Comparison of ENCODE assay signal across 9 cellular contexts in the genomic region with DNA sequence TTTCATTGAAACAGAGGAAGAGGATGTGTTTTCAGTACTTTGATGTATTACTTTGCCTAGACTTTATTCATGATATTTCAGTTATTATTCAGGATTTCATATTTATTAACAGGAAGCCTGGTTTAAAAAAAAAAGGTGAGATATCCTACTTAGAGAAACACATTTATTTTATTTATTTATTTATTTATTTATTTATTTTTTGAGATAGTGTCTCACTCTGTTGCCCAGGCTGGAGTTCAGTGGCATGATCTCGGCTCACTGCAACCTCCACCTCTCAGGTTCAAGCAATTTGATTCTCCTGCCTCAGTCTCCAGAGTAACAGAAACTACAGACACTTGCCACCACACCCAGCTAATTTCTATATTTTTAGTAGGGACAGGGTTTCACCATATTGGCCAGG. TPM values are rescaled to one million over a fixed set of nuclear protein-coding genes. Genes with fewer than 3 reads are reported as not detected.
"Had no signal": no experiment of that assay in that cellular context is flagged by ENCODE, and none has a peak within 500 bp of the region (broad histone marks: within the 10 kb centered on the region; RNA-seq: fewer than 3 reads in every experiment).

No MANE protein-coding gene starts in this region.

- H2AFZ ChIP-seq: GM23338 had no signal

- H3K27ac ChIP-seq: HL-60 had no signal

- H3K9me3 Mint-ChIP-seq: GM23338, H9, HFFc6, IgD-negative memory B cell had no signal

- H3K4me2 ChIP-seq: GM23338 had no signal

- H3K4me3 ChIP-seq: GM23338 had no signal

- H3K27me3 Mint-ChIP-seq: IgD-negative memory B cell had no signal

- DNase-seq: H9, HCEC 1CT, HFFc6 had no signal

- H3K4me3 Mint-ChIP-seq: GM23338, H9, HFFc6, IgD-negative memory B cell had no signal

- ATAC-seq: GM23338, HepG2 had no signal

- H3K27ac Mint-ChIP-seq: H9, HFFc6, IgD-negative memory B cell had no signal

- FAIRE-seq: H1, H54, HepG2 had no signal

RNA-seq across cellular contexts. Expression of gene CUBN, which starts 47.4 kb away (rescaled TPM):
- polyA plus RNA-seq: IgD-negative memory B cell had no signal

RNA-seq across cellular contexts. Expression of gene VIM, which starts 51.0 kb away (rescaled TPM):
- total RNA-seq: HepG2 had no signal
- polyA plus RNA-seq: HepG2 had no signal
